In genomic region chrX:56800307-56800706, GRCh38 we compare ENCODE assay signal across 18 cellular contexts.
A peak's percentile ranks its signal among the peaks of the same experiment; 100 is the strongest.
DNase-seq lines count a peak whose midpoint lies in the region; ATAC-seq and TF ChIP-seq lines count a peak whose summit lies in the region.
"Had no signal": no experiment of that assay in that cellular context is flagged by ENCODE, and none has a peak within 500 bp of the region (broad histone marks: within the 10 kb centered on the region; RNA-seq: fewer than 3 reads in every experiment).

No MANE protein-coding gene starts in this region.

- no peak for TF ChIP-seq CTCF in GM13977 (IDR thresholded peaks at IDR 0.05; ENCODE audit: extremely low read depth, insufficient read depth, missing control alignments)
- no peak for TF ChIP-seq CTCF in GM10248 (IDR thresholded peaks at IDR 0.05; ENCODE audit: control extremely low read depth, extremely low read depth, low read depth, missing control alignments)

- peaks cover 26% of the 10 kb centered on the region for H3K4me1 ChIP-seq in CD4-positive, CD25-positive, alpha-beta regulatory T cell (ENCODE audit: control insufficient read depth, insufficient read depth, low read length, poor library complexity, severe bottlenecking)

- no peaks in the 10 kb centered on the region for H3K9me3 Mint-ChIP-seq in CD4-positive, CD25-positive, alpha-beta regulatory T cell
- H3K9me3 Mint-ChIP-seq in activated T-cell treated with anti-CD3 and anti-CD28 coated beads, Interleukin-2, amount 50 U/mL, for 72 hours = no peaks in the 10 kb centered on the region
- H3K9me3 Mint-ChIP-seq in memory B cell = no peaks in the 10 kb centered on the region

- peak overlapping the region; percentile 72 for H3K27ac ChIP-seq in CD4-positive, CD25-positive, alpha-beta regulatory T cell (ENCODE audit: insufficient read depth, low read length, poor library complexity, severe bottlenecking)
- H3K27ac ChIP-seq: ascending aorta, GM23248, neutrophil, PC-9, right lobe of liver, thyroid gland had no signal

- CTCF ChIA-PET in GM10248 (lab: Yijun Ruan, JAX) = no interaction called here

- H3K4me3 Mint-ChIP-seq in CD4-positive, CD25-positive, alpha-beta regulatory T cell = peak overlapping the region in 2 of 4 donors; percentile 32 to 72
- H3K4me3 Mint-ChIP-seq in activated T-cell treated with anti-CD3 and anti-CD28 coated beads, Interleukin-2, amount 50 U/mL, for 72 hours = peak overlapping the region; percentile 31 to 91
- peak overlapping the region; percentile 72 for H3K4me3 Mint-ChIP-seq in memory B cell

- POLR2A ChIA-PET in GM10248 (lab: Yijun Ruan, JAX) = no interaction called here

- peak overlapping the region; percentile 26 to 92 (median 92) for H3K27ac Mint-ChIP-seq in CD4-positive, CD25-positive, alpha-beta regulatory T cell
- peak overlapping the region; percentile 89 for H3K27ac Mint-ChIP-seq in activated T-cell treated with anti-CD3 and anti-CD28 coated beads, Interleukin-2, amount 50 U/mL, for 72 hours
- peak overlapping the region; percentile 95 for H3K27ac Mint-ChIP-seq in memory B cell

- peaks cover 16 to 62% (median 23%) of the 10 kb centered on the region in 4 donors for H3K4me1 Mint-ChIP-seq in CD4-positive, CD25-positive, alpha-beta regulatory T cell
- peaks cover 50% of the 10 kb centered on the region for H3K4me1 Mint-ChIP-seq in activated T-cell treated with anti-CD3 and anti-CD28 coated beads, Interleukin-2, amount 50 U/mL, for 72 hours (ENCODE audit: low read depth)
- H3K4me1 Mint-ChIP-seq in memory B cell = peaks cover 36% of the 10 kb centered on the region

- no peaks in the 10 kb centered on the region for H3K27me3 ChIP-seq in CD4-positive, CD25-positive, alpha-beta regulatory T cell (ENCODE audit: control insufficient read depth, insufficient read depth, low read length)
- H3K27me3 ChIP-seq: ascending aorta, neutrophil, right lobe of liver, thyroid gland had no signal

- no peak for DNase-seq in CD4-positive, CD25-positive, alpha-beta regulatory T cell
- DNase-seq in GM13977 (ENCODE audit: low spot score) = peak; percentile 3
- no peak for DNase-seq in activated T-cell treated with anti-CD3 and anti-CD28 coated beads, Interleukin-2, amount 50 U/mL, for 72 hours
- no peak for DNase-seq in memory B cell (ENCODE audit: low spot score in 2 of 2)
- DNase-seq in A172 (ENCODE audit: low spot score) = no peak
- DNase-seq in GM10248 (ENCODE audit: extremely low spot score) = no peak
- DNase-seq in stimulated activated CD4-positive, alpha-beta T cell treated with anti-CD3 and anti-CD28 coated beads, Interleukin-2, amount 100 ng/mL, for 48 hours = no peak
- DNase-seq: DND-41, GM23248, NCI-H1694, NCI-H524, PC-9, right lobe of liver, thyroid gland had no signal

- no peaks in the 10 kb centered on the region for H3K36me3 Mint-ChIP-seq in CD4-positive, CD25-positive, alpha-beta regulatory T cell
- peaks cover 0 to 2% of the 10 kb centered on the region in 2 donors for H3K36me3 Mint-ChIP-seq in activated T-cell treated with anti-CD3 and anti-CD28 coated beads, Interleukin-2, amount 50 U/mL, for 72 hours (ENCODE audit: insufficient read depth in 2 of 2)
- H3K36me3 Mint-ChIP-seq in memory B cell = peaks cover 10% of the 10 kb centered on the region

- no peaks in the 10 kb centered on the region for H3K27me3 Mint-ChIP-seq in CD4-positive, CD25-positive, alpha-beta regulatory T cell
- no peaks in the 10 kb centered on the region for H3K27me3 Mint-ChIP-seq in activated T-cell treated with anti-CD3 and anti-CD28 coated beads, Interleukin-2, amount 50 U/mL, for 72 hours (ENCODE audit: low read depth)
- no peaks in the 10 kb centered on the region for H3K27me3 Mint-ChIP-seq in memory B cell

- no peaks in the 10 kb centered on the region for H3K36me3 ChIP-seq in CD4-positive, CD25-positive, alpha-beta regulatory T cell (ENCODE audit: control insufficient read depth, insufficient read depth, low read length)
- H3K36me3 ChIP-seq: ascending aorta, neutrophil, right lobe of liver, thyroid gland had no signal

- no peak for ATAC-seq in CD4-positive, CD25-positive, alpha-beta regulatory T cell (ENCODE audit: low read depth in 2 of 2)
- no peak for ATAC-seq in activated T-cell treated with anti-CD3 and anti-CD28 coated beads, Interleukin-2, amount 50 U/mL, for 72 hours (replicated peaks in 1 of 2)
- ATAC-seq in memory B cell (ENCODE audit: low read depth) (no peak), GM21737 (IDR thresholded peaks at IDR 0.05; ENCODE audit: unreplicated experiment) (no peak)
- ATAC-seq: right lobe of liver had no signal

- H3K4me3 ChIP-seq in CD4-positive, CD25-positive, alpha-beta regulatory T cell (ENCODE audit: low read depth, low read length) = peak overlapping the region; percentile 52
- H3K4me3 ChIP-seq: ascending aorta, GM23248, PC-9, right lobe of liver, thyroid gland had no signal

- in situ Hi-C loops in GM13977 (cut with MboI; ENCODE audit: low pct_unique_long_range_greater_than_20kb, low sequenced_read_pairs, unreplicated experiment) = loop anchor here (25.0 kb wide), 3 partner anchors 162 to 1112 kb away; partner anchors contain the start of gene ZXDA

- H3K9me3 ChIP-seq in CD4-positive, CD25-positive, alpha-beta regulatory T cell (ENCODE audit: control insufficient read depth in 2 of 2, low read length in 2 of 2) = no peaks in the 10 kb centered on the region
- H3K9me3 ChIP-seq: ascending aorta, neutrophil, right lobe of liver, SK-N-SH, thyroid gland had no signal
